Comparison of ENCODE assay signal across 9 cellular contexts in genomic region chr5:154467655-154468354, GRCh38. TPM values are rescaled to one million over a fixed set of nuclear protein-coding genes. Genes with fewer than 3 reads are reported as not detected.
A peak's percentile ranks its signal among the peaks of the same experiment; 100 is the strongest.
DNase-seq lines count a peak whose midpoint lies in the region; ATAC-seq, FAIRE-seq and TF ChIP-seq lines count a peak whose summit lies in the region.
"Had no signal": no experiment of that assay in that cellular context is flagged by ENCODE, and none has a peak within 500 bp of the region (broad histone marks: within the 10 kb centered on the region; RNA-seq: fewer than 3 reads in every experiment).

No MANE protein-coding gene starts in this region.

- no peaks in the 10 kb centered on the region for H4K20me1 ChIP-seq in GM12878 (ENCODE audit: control insufficient read depth, insufficient read depth)

- H2AFZ ChIP-seq in GM12878 (ENCODE audit: control insufficient read depth, low read depth, low read length): peak overlapping the region; percentile 13

- peak; percentile 99 for ATAC-seq in GM12878

- H3K4me1 ChIP-seq in GM12878 (ENCODE audit: control insufficient read depth, insufficient read depth, low read length): peaks cover 12% of the 10 kb centered on the region

- CTCF ChIA-PET in GM12878 (lab: Yijun Ruan, JAX): interaction anchor here (0.7 to 8.6 kb wide), 42 partner anchors 9 to 401 kb away, joined by 3 to 135 read pairs (median 5); no protein-coding TSS in a partner anchor

- H3K79me2 ChIP-seq in GM12878 (ENCODE audit: control insufficient read depth, insufficient read depth, low read length): no peaks in the 10 kb centered on the region

- H3K36me3 ChIP-seq in GM12878 (ENCODE audit: control insufficient read depth in 2 of 2, insufficient read depth in 2 of 2, low read length in 1 of 2): no peaks in the 10 kb centered on the region

- BruUV-seq in GM12878 (replicated peaks; lab: Mats Ljungman, UMichigan): no TSS peak

- H3K4me2 ChIP-seq in GM12878 (ENCODE audit: control insufficient read depth, insufficient read depth): no peak overlapping the region

- H3K9me3 ChIP-seq in GM12878 (replicated peaks; ENCODE audit: control insufficient read depth, insufficient read depth, low read length): no peaks in the 10 kb centered on the region

- no peak for TF ChIP-seq POLR2A in GM12878 (IDR thresholded peaks at IDR 0.05; ENCODE audit: low read depth, low read length)

- DNase-seq in NCI-H345 (lab: John Stamatoyannopoulos, UW) (peak; percentile 62), NCI-H345 treated with DMSO at 0.1 percent for 48 hours (lab: John Stamatoyannopoulos, UW; ENCODE audit: unreplicated experiment) (no peak), HFF-Myc (ENCODE audit: extremely low read depth, low read depth) (no peak), NAMALWA (ENCODE audit: low spot score) (peak; percentile 80), T1000 (lab: John Stamatoyannopoulos, UW) (peak; percentile 59), GM12878 (ENCODE audit: low read depth, low spot score) (peak; percentile 42), inferior parietal cortex (ENCODE audit: extremely low spot score) (peak; percentile 83)
- DNase-seq in stimulated activated CD4-positive, alpha-beta T cell treated with anti-CD3 and anti-CD28 coated beads, Interleukin-15, amount 100 ng/mL, for 24 hours: peak; percentile 87

- in situ Hi-C loops in GM12878 (cut with MboI): loop anchor here (5.0 kb wide), 1 partner anchor 139 kb away; no protein-coding TSS in a partner anchor

- POLR2A ChIA-PET in GM12878 (lab: Charles Lee): no interaction called here

- no peak overlapping the region for H3K9ac ChIP-seq in GM12878 (ENCODE audit: control insufficient read depth, insufficient read depth, low read length)

- no peak for TF ChIP-seq EP300 in GM12878 (IDR thresholded peaks at IDR 0.05; ENCODE audit: borderline replicate concordance in 1 of 2, control insufficient read depth in 1 of 2, low read depth in 2 of 2, low read length in 2 of 2)

- WGBS in GM12878 (ENCODE audit: insufficient coverage, insufficient replicate concordance, low lambda C conversion rate, missing lambda C conversion rate): 21% methylated on average over 18 of the region's 18 CpGs

- RAD21 ChIA-PET in GM12878 (lab: Charles Lee; ENCODE audit: unreplicated experiment): interaction anchor here (0.8 to 5.7 kb wide), 25 partner anchors 16 to 493 kb away, joined by 3 to 81 read pairs (median 5); no protein-coding TSS in a partner anchor

- intact Hi-C loops in GM12878 (cut with micrococcal nuclease; ENCODE audit: unreplicated experiment): loop anchor here (1.0 to 5.0 kb wide), 5 partner anchors 107 to 491 kb away; no protein-coding TSS in a partner anchor

- SMC1A ChIA-PET in GM12878 (lab: Charles Lee; ENCODE audit: uncharacterized antibody, unreplicated experiment): interaction anchor here (0.5 to 6.8 kb wide), 31 partner anchors 8 to 770 kb away, joined by 3 to 90 read pairs (median 5); no protein-coding TSS in a partner anchor

- H3K27ac ChIP-seq in GM12878 (ENCODE audit: control insufficient read depth, insufficient read depth): no peak overlapping the region

- peak; percentile 80 for FAIRE-seq in GM12878 (lab: Jason Lieb, UNC)
- FAIRE-seq: G401.6 had no signal

- H3K27me3 ChIP-seq in GM12878 (replicated peaks in 1 of 2; ENCODE audit: control insufficient read depth in 2 of 2, insufficient read depth in 2 of 2, low read length in 1 of 2): peaks cover 0 to 3% of the 10 kb centered on the region in 2 experiments; a peak in 1 of 4 replicates

- TF ChIP-seq RAD21 in GM12878 (IDR thresholded peaks at IDR 0.05; ENCODE audit: insufficient read depth, low read depth, low read length): peak; percentile 98

- no peak overlapping the region for H3K4me3 ChIP-seq in HFF-Myc (replicated peaks; ENCODE audit: low read depth, low read length)
- H3K4me3 ChIP-seq in GM12878: no peak overlapping the region

- TF ChIP-seq CTCF in HFF-Myc (IDR thresholded peaks at IDR 0.05; ENCODE audit: low read depth, low read length, missing control alignments): peak; percentile 90
- peak; percentile 89 to 96 (median 92) for TF ChIP-seq CTCF in GM12878 (IDR thresholded peaks at IDR 0.05 in 2 of 3, conservative IDR thresholded peaks at IDR 0.05 in 1 of 3; ENCODE audit: control insufficient read depth in 2 of 3, extremely low read depth in 1 of 3, insufficient read depth in 1 of 3, low read depth in 3 of 3, low read length in 3 of 3)

TF ChIP-seq in GM12878, 131 proteins besides CTCF, POLR2A, EP300 and RAD21 (continues in another document):
- TF ChIP-seq CHD2 (IDR thresholded peaks at IDR 0.05; ENCODE audit: borderline replicate concordance, low read depth, low read length) (no peak), ZSCAN29 (IDR thresholded peaks at IDR 0.05) (0 out of 2 replicates have a peak, but pooled peaks have one; percentile 18), PKNOX1 (IDR thresholded peaks at IDR 0.05) (0 out of 2 replicates have a peak, but pooled peaks have one; percentile 8), RELA (IDR thresholded peaks at IDR 0.05; ENCODE audit: borderline replicate concordance, partially characterized antibody) (peak; percentile 43), TARDBP (IDR thresholded peaks at IDR 0.05; ENCODE audit: borderline replicate concordance) (no peak), SMARCA5 (IDR thresholded peaks at IDR 0.05) (0 out of 2 replicates have a peak, but pooled peaks have one; percentile 28), SIX5 (IDR thresholded peaks at IDR 0.05; ENCODE audit: low read depth, low read length, severe bottlenecking) (no peak), CREM (IDR thresholded peaks at IDR 0.05; ENCODE audit: low read depth) (no peak), POLR2AphosphoS2 (IDR thresholded peaks at IDR 0.05; ENCODE audit: low read depth, low read length) (no peak), E2F4 (IDR thresholded peaks at IDR 0.05; ENCODE audit: low read depth, low read length) (no peak), MEF2A (IDR thresholded peaks at IDR 0.05; ENCODE audit: insufficient read depth, low read depth, low read length) (0 out of 2 replicates have a peak, but pooled peaks have one; percentile 15), SMC3 (IDR thresholded peaks at IDR 0.05; ENCODE audit: borderline replicate concordance, low read length) (peak; percentile 100)

RNA-seq across cellular contexts. Expression of gene HAND1, which starts 10.2 kb away (rescaled TPM):
- not detected in 2 replicates for total RNA-seq in GM12878 (2013; cell fraction: nucleolus; rRNA removed)
- 0.17 and 0.49 TPM in 2 replicates for total RNA-seq in GM12878 (2014; rRNA removed)
- 0.22 TPM in 1 of 2 replicates, not detected in the other for total RNA-seq in GM12878 (2014; rRNA removed; fragmentation: Illumina TruSeq; extraction: Trizol)
- total RNA-seq in GM12878 (2021): 0.36 and 0.64 TPM in 2 replicates
- polyA plus RNA-seq in GM12878 (2011; ENCODE audit: low read depth): not detected
- polyA plus RNA-seq in GM12878 (2011; rRNA removed): not detected in 2 replicates
- not detected in 2 replicates for polyA plus RNA-seq in GM12878 (2011; cell fraction: cytosol; rRNA removed)
- not detected in 2 replicates for polyA plus RNA-seq in GM12878 (2011; cell fraction: nucleus; rRNA removed)
- polyA plus RNA-seq in GM12878 (2012): not detected in 2 replicates
- 0.24 and 0.31 TPM in 2 replicates for polyA plus RNA-seq in GM12878 (2014; fragmentation: Illumina TruSeq; extraction: Trizol)
- under 1 TPM in 1 of 2 experiments, not detected in 1; 0.06 TPM for polyA plus RNA-seq in GM12878 (2014; fragmentation: Nextera tagmentation; extraction: Ambion mirVana)
- polyA plus RNA-seq in GM12878 (2014; rRNA removed): 0.41 and 1.0 TPM in 2 replicates
- not detected for polyA plus RNA-seq in GM12878 (2016; fragmentation: Nextera tagmentation; extraction: Ambion mirVana)
- not detected in 2 replicates for polyA minus RNA-seq in GM12878 (2011; rRNA and poly(A)+ RNA removed)
- polyA minus RNA-seq in GM12878 (2011; cell fraction: cytosol; rRNA and poly(A)+ RNA removed): not detected in 2 replicates
- not detected in 2 replicates for polyA minus RNA-seq in GM12878 (2011; cell fraction: nucleus; rRNA and poly(A)+ RNA removed)

RNA-seq across cellular contexts. Expression of gene SAP30L, which starts 22.0 kb away (rescaled TPM):
- total RNA-seq in GM12878 (2013; cell fraction: nucleolus; rRNA removed): 11.6 and 16.7 TPM in 2 replicates
- total RNA-seq in GM12878 (2014; rRNA removed) (13.8 and 20.3 TPM in 2 replicates), GM12878 (2014; rRNA removed; fragmentation: Illumina TruSeq; extraction: Trizol) (20.6 and 23.9 TPM in 2 replicates), GM12878 (2021) (26.0 and 26.2 TPM in 2 replicates)
- 4.5 TPM for polyA plus RNA-seq in GM12878 (2011; ENCODE audit: low read depth)
- polyA plus RNA-seq in GM12878 (2011; rRNA removed) (36.8 and 44.2 TPM in 2 replicates), GM12878 (2014; fragmentation: Illumina TruSeq; extraction: Trizol) (16.1 and 23.0 TPM in 2 replicates), GM12878 (2014; fragmentation: Nextera tagmentation; extraction: Ambion mirVana) (10 to 100 TPM in 1 of 2 experiments, 1 to 10 TPM in 1; 2.4 to 15.4 TPM), GM12878 (2014; rRNA removed) (22.8 and 22.9 TPM in 2 replicates), GM12878 (2016; fragmentation: Nextera tagmentation; extraction: Ambion mirVana) (1 to 10 TPM; 5.6 to 8.8 TPM)
- 17.1 and 19.2 TPM in 2 replicates for polyA plus RNA-seq in GM12878 (2011; cell fraction: cytosol; rRNA removed)
- polyA plus RNA-seq in GM12878 (2011; cell fraction: nucleus; rRNA removed): 33.3 and 37.4 TPM in 2 replicates
- 21.8 and 22.4 TPM in 2 replicates for polyA plus RNA-seq in GM12878 (2012)
- 9.2 and 11.6 TPM in 2 replicates for polyA minus RNA-seq in GM12878 (2011; rRNA and poly(A)+ RNA removed)
- polyA minus RNA-seq in GM12878 (2011; cell fraction: cytosol; rRNA and poly(A)+ RNA removed): 5.5 and 6.7 TPM in 2 replicates
- polyA minus RNA-seq in GM12878 (2011; cell fraction: nucleus; rRNA and poly(A)+ RNA removed): 5.8 and 7.3 TPM in 2 replicates

Comparison
In these comparisons a context has a peak if more than half of its experiments do, and no peak if none do; other contexts are left out.
1. DNase-seq: peak in NCI-H345 (single experiment), NAMALWA (single experiment), T1000 (single experiment), GM12878 (single experiment), inferior parietal cortex (single experiment) and stimulated activated CD4-positive, alpha-beta T cell treated with anti-CD3 and anti-CD28 coated beads, Interleukin-15, amount 100 ng/mL, for 24 hours (single experiment); none in NCI-H345 treated with DMSO at 0.1 percent for 48 hours (single experiment) and HFF-Myc (single experiment).